8 cellular contexts compared by ENCODE assay signal in the genomic region with DNA sequence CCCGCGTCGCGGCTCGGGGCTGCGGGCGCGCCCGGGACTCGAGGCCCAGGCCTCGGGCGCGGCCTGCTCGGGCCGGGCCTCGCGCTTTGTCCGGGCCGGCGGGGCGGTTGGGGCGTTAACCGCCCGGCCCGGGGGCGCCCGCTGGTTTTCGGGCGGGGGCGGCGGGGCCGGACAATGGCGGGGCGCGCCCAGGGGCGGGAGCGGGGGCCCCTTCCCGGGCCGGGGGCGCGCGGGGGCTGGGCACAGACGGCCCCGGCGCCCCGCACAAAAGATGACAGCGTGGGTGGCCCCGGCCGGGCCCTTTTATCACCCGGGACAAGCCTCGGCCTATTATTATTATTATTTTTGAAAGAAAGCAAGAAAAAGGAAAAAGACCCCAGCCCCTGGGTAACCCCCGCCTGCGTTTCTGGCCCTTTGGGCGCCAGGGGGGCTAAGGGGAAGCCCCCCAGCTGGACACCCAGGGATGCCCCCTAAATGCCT. TPM values are rescaled to one million over a fixed set of nuclear protein-coding genes. Genes with fewer than 3 reads are reported as not detected.
A peak's percentile ranks its signal among the peaks of the same experiment; 100 is the strongest.
DNase-seq lines count a peak whose midpoint lies in the region; ATAC-seq and TF ChIP-seq lines count a peak whose summit lies in the region.

No MANE protein-coding gene starts in this region.

- peaks cover 30% of the 10 kb centered on the region for H3K4me1 Mint-ChIP-seq in mesothelial cell of epicardium

- peaks cover 9% of the 10 kb centered on the region for H3K36me3 ChIP-seq in A673 (ENCODE audit: insufficient read depth, low read length, poor library complexity, severe bottlenecking)
- H3K36me3 ChIP-seq in HCT116 (ENCODE audit: control insufficient read depth in 1 of 2, insufficient read depth in 2 of 2, low read length in 2 of 2), result no peaks in the 10 kb centered on the region

- BruUV-seq in A673 (replicated peaks; lab: Mats Ljungman, UMichigan), result no TSS peak
- no TSS peak for BruUV-seq in HCT116 (replicated peaks; lab: Mats Ljungman, UMichigan)

- TF ChIP-seq CTCF in A673 (conservative IDR thresholded peaks at IDR 0.05; ENCODE audit: low read depth, low read length) (no peak), HCT116 (IDR thresholded peaks at IDR 0.05 in 2 of 3, conservative IDR thresholded peaks at IDR 0.05 in 1 of 3; ENCODE audit: borderline replicate concordance in 1 of 3, insufficient read depth in 1 of 3, low read depth in 2 of 3, low read length in 2 of 3) (no peak), astrocyte of the spinal cord (IDR thresholded peaks at IDR 0.05; ENCODE audit: low read depth, low read length) (no peak), mesothelial cell of epicardium (IDR thresholded peaks at IDR 0.05; ENCODE audit: unreplicated experiment) (no peak)

- no peak for TF ChIP-seq POLR2A in HCT116 (IDR thresholded peaks at IDR 0.05; ENCODE audit: borderline replicate concordance, extremely low read depth, insufficient read depth, insufficient read length)

- no peak overlapping the region for H2AFZ ChIP-seq in HCT116 (ENCODE audit: low read depth, low read length, poor library complexity, severe bottlenecking)

- peak overlapping the region; percentile 53 for H3K9ac ChIP-seq in HCT116 (ENCODE audit: low read length)

- RAD21 ChIA-PET in HCT116 (lab: Charles Lee; ENCODE audit: low non-redundant PET in 1 of 2, low total read pairs in 2 of 2, uncharacterized antibody in 2 of 2, unreplicated experiment in 2 of 2), result interaction anchor here in 1 of 2 experiments (0.6 kb wide), 1 partner anchor 178 kb away, joined by 8 read pairs; the partner anchor contains the start of gene FEM1A

- H3K9me3 ChIP-seq in A673 (ENCODE audit: low read depth, low read length, poor library complexity, severe bottlenecking) (no peaks in the 10 kb centered on the region), HCT116 (ENCODE audit: control insufficient read depth in 1 of 2, insufficient read depth in 1 of 2, low read depth in 1 of 2, low read length in 2 of 2) (no peaks in the 10 kb centered on the region)

- H3K27ac ChIP-seq in A673 (ENCODE audit: low read depth, low read length, poor library complexity, severe bottlenecking), result peak overlapping the region; percentile 61
- H3K27ac ChIP-seq in HCT116 (ENCODE audit: low read depth, low read length), result peak overlapping the region; percentile 76; the same call in 1 of the 2 replicates

- ATAC-seq in HCT116, result no peak
- ATAC-seq in GM21367 (IDR thresholded peaks at IDR 0.05; ENCODE audit: unreplicated experiment), result no peak
- ATAC-seq in HG03025 (IDR thresholded peaks at IDR 0.05; ENCODE audit: low FRiP score, unreplicated experiment), result no peak
- no peak for ATAC-seq in GM18907 (IDR thresholded peaks at IDR 0.05; ENCODE audit: unreplicated experiment)

- peak overlapping the region; percentile 98 for H3K4me2 ChIP-seq in HCT116 (ENCODE audit: low read length)

- CTCF ChIA-PET in A673 (lab: Charles Lee) (interaction anchor here (0.6 to 1.1 kb wide), 3 partner anchors 14 to 62 kb away, joined by 3 to 7 read pairs (median 4); no protein-coding TSS in a partner anchor), HCT116 (lab: Charles Lee) (interaction anchor here (1.1 to 1.6 kb wide), 5 partner anchors 32 to 159 kb away, joined by 3 to 10 read pairs (median 4); no protein-coding TSS in a partner anchor)

- peaks cover 39% of the 10 kb centered on the region for H3K79me2 ChIP-seq in HCT116 (ENCODE audit: insufficient read depth, low read length)

- H3K36me3 Mint-ChIP-seq in mesothelial cell of epicardium, result no peaks in the 10 kb centered on the region

- peak overlapping the region; percentile 92 for H3K4me3 Mint-ChIP-seq in mesothelial cell of epicardium

- intact Hi-C loops in A673 (cut with micrococcal nuclease; ENCODE audit: unreplicated experiment) (no loop called here), HCT116 (cut with micrococcal nuclease) (loop anchor here (2.0 to 5.0 kb wide), 3 partner anchors 57 to 157 kb away; no protein-coding TSS in a partner anchor)

- H3K27me3 ChIP-seq in A673 (replicated peaks; ENCODE audit: insufficient read depth, low read depth, low read length, poor library complexity), result no peaks in the 10 kb centered on the region
- no peaks in the 10 kb centered on the region for H3K27me3 ChIP-seq in HCT116 (ENCODE audit: insufficient read depth, low read length)

- H3K9me3 Mint-ChIP-seq in mesothelial cell of epicardium, result no peaks in the 10 kb centered on the region

- H3K4me3 ChIP-seq in A673 (ENCODE audit: low read depth, low read length, poor library complexity, severe bottlenecking) (peak overlapping the region; percentile 76), HCT116 (replicated peaks in 1 of 2; ENCODE audit: low read depth in 1 of 2, low read length in 2 of 2) (peak overlapping the region; percentile 67 to 76), astrocyte of the spinal cord (ENCODE audit: low read depth, low read length) (peak overlapping the region; percentile 86)

- H3K9me2 ChIP-seq in HCT116 (ENCODE audit: insufficient read depth), result no peaks in the 10 kb centered on the region

- POLR2A ChIA-PET in A673 (lab: Charles Lee; ENCODE audit: low non-redundant PET) (interaction anchor here (0.6 kb wide), 4 partner anchors 12 to 434 kb away, joined by 3 to 4 read pairs (median 4); partner anchors contain the start of gene PLIN5), HCT116 (lab: Charles Lee) (interaction anchor here (0.8 to 2.7 kb wide), 10 partner anchors 10 to 159 kb away, joined by 3 to 14 read pairs (median 4); partner anchors contain the start of gene PLIN3)

- DNase-seq in A673 (ENCODE audit: low spot score), result no peak
- no peak for DNase-seq in HCT116 (ENCODE audit: low read depth, low spot score)
- DNase-seq in astrocyte of the spinal cord (ENCODE audit: low read depth, low spot score), result no peak
- no peak for DNase-seq in mesothelial cell of epicardium (ENCODE audit: low spot score in 2 of 2, unreplicated experiment in 2 of 2)
- DNase-seq in COLO668 (lab: John Stamatoyannopoulos, UW; ENCODE audit: unreplicated experiment), result no peak

- H3K27me3 Mint-ChIP-seq in mesothelial cell of epicardium (ENCODE audit: low read depth), result no peaks in the 10 kb centered on the region

- H3K27ac Mint-ChIP-seq in mesothelial cell of epicardium, result peak overlapping the region; percentile 79

- H3K4me1 ChIP-seq in A673 (ENCODE audit: insufficient read depth, low read length, poor library complexity, severe bottlenecking), result peaks cover 14% of the 10 kb centered on the region
- H3K4me1 ChIP-seq in HCT116 (ENCODE audit: control insufficient read depth in 1 of 2, insufficient read depth in 2 of 2, low read length in 2 of 2), result peaks cover 47 to 68% of the 10 kb centered on the region in 2 experiments

- no peaks in the 10 kb centered on the region for H4K20me1 ChIP-seq in HCT116 (ENCODE audit: insufficient read depth)

- no peak for TF ChIP-seq RAD21 in HCT116 (IDR thresholded peaks at IDR 0.05; ENCODE audit: low read depth)

- in situ Hi-C loops in astrocyte of the spinal cord (cut with HindIII; ENCODE audit: low sequenced_read_pairs), result no loop called here

TF ChIP-seq in HCT116, 20 proteins besides CTCF, POLR2A, EP300 and RAD21:
- peak; percentile 99; the same call in 1 of the 2 replicates for TF ChIP-seq ZFX (IDR thresholded peaks at IDR 0.05)
- TF ChIP-seq CBX3 (IDR thresholded peaks at IDR 0.05; ENCODE audit: low read depth), result no peak
- TF ChIP-seq EZH2 (IDR thresholded peaks at IDR 0.05), result no peak
- TF ChIP-seq JUND (IDR thresholded peaks at IDR 0.05), result no peak

RNA-seq across cellular contexts. Expression of gene KDM4B, which starts 0.4 kb away (rescaled TPM):
- total RNA-seq in A673 (2021) (30.0 and 34.8 TPM in 2 replicates), HCT116 (2021; ENCODE audit: unreplicated experiment) (35.9 TPM), mesothelial cell of epicardium (71.6 to 80.5 TPM (median 74.0 TPM) in 3 replicates)
- polyA plus RNA-seq in HCT116 (2012), result 27.3 and 29.2 TPM in 2 replicates
